ENCODE assay signal across 8 cellular contexts in genomic region chr4:337143-337931, GRCh38. TPM values are rescaled to one million over a fixed set of nuclear protein-coding genes. Genes with fewer than 3 reads are reported as not detected.
A peak's percentile ranks its signal among the peaks of the same experiment; 100 is the strongest.
DNase-seq lines count a peak whose midpoint lies in the region; ATAC-seq and TF ChIP-seq lines count a peak whose summit lies in the region.

Gene ZNF141 (plus strand): TSS chr4:337814. CDS start chr4:337984, 170 bp downstream.

- H3F3A ChIP-seq in PC-9 (ENCODE audit: insufficient read depth, low read depth), result no peaks in the 10 kb centered on the region

- H3K27me3 ChIP-seq in HUES48 (ENCODE audit: control insufficient read depth, insufficient read depth, low read length) (peaks cover 16% of the 10 kb centered on the region), PC-9 (ENCODE audit: insufficient read depth, low read depth) (no peaks in the 10 kb centered on the region), esophagus muscularis mucosa (no peaks in the 10 kb centered on the region)

- DNase-seq in COR-L47 (lab: John Stamatoyannopoulos, UW) (peak; percentile 96), PC-9 (peak; percentile 80 to 87), activated T-helper 1 cell treated with Interleukin-2 at 50 U/mL for 16 hours (ENCODE audit: low read depth) (peak; percentile 84), esophagus muscularis mucosa (ENCODE audit: extremely low spot score) (peak; percentile 99), myocyte (ENCODE audit: low read depth) (peak; percentile 99)
- DNase-seq in stimulated activated CD8-positive, alpha-beta memory T cell treated with anti-CD3 and anti-CD28 coated beads, Interleukin-7, amount 100 ng/mL, for 4 hours (ENCODE audit: low read depth in 2 of 2), result peak; percentile 84 to 89

- H3K4me3 ChIP-seq in HUES48 (ENCODE audit: low read depth, low read length) (peak within 1 kb of the TSS; percentile 93), PC-9 (peak within 1 kb of the TSS; percentile 59), esophagus muscularis mucosa (peak within 1 kb of the TSS; percentile 88 to 96 (median 92))

- no TSS peak for BruUV-seq in PC-9 (replicated peaks; lab: Mats Ljungman, UMichigan)

- H3K9ac ChIP-seq in HUES48 (ENCODE audit: low read depth, low read length), result peak within 1 kb of the TSS; percentile 80

- intact Hi-C loops in PC-9 (cut with micrococcal nuclease; ENCODE audit: unreplicated experiment) (loop anchor here (2.0 to 10.0 kb wide), 2 partner anchors 137 to 161 kb away; partner anchors contain the start of genes PIGG and ZNF721), esophagus muscularis mucosa (cut with DNase I) (loop anchor here (5.0 kb wide), 1 partner anchor 95 kb away; no protein-coding TSS in a partner anchor)

- H4K20me1 ChIP-seq in PC-9 (ENCODE audit: insufficient read depth), result no peaks in the 10 kb centered on the region

- CTCF ChIA-PET in PC-9 (lab: Charles Lee), result no interaction called here

- H3K9me2 ChIP-seq in PC-9 (ENCODE audit: insufficient read depth), result no peaks in the 10 kb centered on the region

- H3K79me2 ChIP-seq in PC-9 (ENCODE audit: low read depth), result no peaks in the 10 kb centered on the region

- peak; percentile 96 for ATAC-seq in GM19468 (IDR thresholded peaks at IDR 0.05; ENCODE audit: extremely low read depth, unreplicated experiment)

- H3K36me3 ChIP-seq in HUES48 (ENCODE audit: control insufficient read depth, insufficient read depth, low read length), result peaks cover 12% of the 10 kb centered on the region
- no peaks in the 10 kb centered on the region for H3K36me3 ChIP-seq in PC-9 (ENCODE audit: low read depth)
- no peaks in the 10 kb centered on the region for H3K36me3 ChIP-seq in esophagus muscularis mucosa

- H3K27ac ChIP-seq in HUES48 (ENCODE audit: low read depth, low read length), result peak within 1 kb of the TSS; percentile 79
- H3K27ac ChIP-seq in PC-9, result no peak within 1 kb of the TSS
- H3K27ac ChIP-seq in esophagus muscularis mucosa (replicated peaks in 1 of 4), result peak within 1 kb of the TSS; percentile 90 to 98 (median 96)

- peak; percentile 47 for TF ChIP-seq EP300 in esophagus muscularis mucosa (IDR thresholded peaks at IDR 0.05)

- POLR2A ChIA-PET in PC-9 (lab: Charles Lee; ENCODE audit: unreplicated experiment), result no interaction called here

- H3K9me3 ChIP-seq in HUES48 (ENCODE audit: control insufficient read depth, insufficient read depth, low read length) (no peaks in the 10 kb centered on the region), PC-9 (ENCODE audit: insufficient read depth, low read depth) (no peaks in the 10 kb centered on the region), esophagus muscularis mucosa (peaks cover 0 to 4% (median 0%) of the 10 kb centered on the region in 4 donors)

- WGBS in esophagus muscularis mucosa, result 1% methylated on average over 20 of the region's 59 CpGs

- H2AFZ ChIP-seq in PC-9, result peak within 1 kb of the TSS; percentile 76

- peak; percentile 69 for TF ChIP-seq POLR2A in esophagus muscularis mucosa (IDR thresholded peaks at IDR 0.05; ENCODE audit: low read depth)

- H3K4me1 ChIP-seq in HUES48 (ENCODE audit: control insufficient read depth, insufficient read depth, low read length) (peaks cover 3% of the 10 kb centered on the region; the same call in 1 of the 2 replicates), PC-9 (replicated peaks; ENCODE audit: insufficient read depth) (no peaks in the 10 kb centered on the region), esophagus muscularis mucosa (peaks cover 21 to 39% (median 26%) of the 10 kb centered on the region in 4 donors)

- peak within 1 kb of the TSS; percentile 58 for H3K4me2 ChIP-seq in PC-9

- TF ChIP-seq CTCF in PC-9 (conservative IDR thresholded peaks at IDR 0.05) (no peak), esophagus muscularis mucosa (IDR thresholded peaks at IDR 0.05) (no peak)

RNA-seq across cellular contexts. Expression of gene ZNF141, which starts in this region (rescaled TPM):
- total RNA-seq in PC-9 (2021) (12.7 and 12.9 TPM in 2 replicates), esophagus muscularis mucosa (10 to 100 TPM in 2 of 4 donors, 1 to 10 TPM in 2; 8.6 to 15.0 (median 10.1) TPM), myocyte (8.1 and 8.5 TPM in 2 replicates)
- 3.5 TPM for polyA plus RNA-seq in myocyte (2012)
